In the genomic region with DNA sequence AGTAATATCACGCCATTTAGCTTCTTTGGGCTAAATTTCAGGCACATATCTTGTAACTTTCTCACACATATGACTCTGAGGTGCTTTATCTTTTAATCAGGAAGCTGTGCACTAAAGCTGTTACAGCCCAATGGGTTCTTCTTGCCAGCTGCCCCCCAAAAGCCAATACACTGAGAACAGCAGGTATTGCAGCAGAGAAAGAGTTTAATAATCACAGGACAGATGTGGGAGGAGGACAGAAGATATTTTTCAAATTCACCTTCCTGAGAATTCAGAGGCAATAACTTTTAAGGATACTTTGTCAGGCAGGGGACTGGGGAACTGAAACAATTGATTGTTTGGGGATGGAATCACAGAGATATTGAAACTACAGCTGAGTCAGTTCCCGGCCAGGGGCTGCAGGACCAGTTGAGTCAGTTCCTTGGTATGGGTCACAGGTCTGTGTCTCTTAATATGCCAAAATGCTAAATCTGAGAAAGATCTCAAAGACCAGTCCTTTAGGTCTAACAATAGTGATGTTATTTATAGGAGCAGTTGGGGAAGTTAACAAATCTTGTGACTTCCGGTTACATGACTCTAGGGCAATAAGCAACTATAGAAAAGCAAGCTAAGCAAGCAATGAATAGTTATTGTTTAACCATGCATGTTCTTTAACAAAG, we compare ENCODE assay signal across 11 cellular contexts. TPM values are rescaled to one million over a fixed set of nuclear protein-coding genes. Genes with fewer than 3 reads are reported as not detected.
DNase-seq lines count a peak whose midpoint lies in the region; ATAC-seq and TF ChIP-seq lines count a peak whose summit lies in the region.
"Had no signal": no experiment of that assay in that cellular context is flagged by ENCODE, and none has a peak within 500 bp of the region (broad histone marks: within the 10 kb centered on the region; RNA-seq: fewer than 3 reads in every experiment).

No MANE protein-coding gene starts in this region.

- no peak overlapping the region for H3K27ac ChIP-seq in right cardiac atrium (ENCODE audit: low read length)
- H3K27ac ChIP-seq: SJCRH30 had no signal

- TF ChIP-seq CTCF in natural killer cell (IDR thresholded peaks at IDR 0.05) = no peak

- H3K27me3 ChIP-seq in right cardiac atrium (ENCODE audit: control insufficient read depth, insufficient read depth) = no peaks in the 10 kb centered on the region
- H3K27me3 ChIP-seq: SJCRH30 had no signal

- H3K27me3 Mint-ChIP-seq in natural killer cell treated with Interleukin-12 subunit alpha and Interleukin-12 subunit beta and Interleukin-15 and Interleukin-18, amount 100 ng/mL, for 72 hours = peaks cover 0 to 2% of the 10 kb centered on the region in 2 donors
- H3K27me3 Mint-ChIP-seq in natural killer cell (ENCODE audit: low read depth in 2 of 2) = peaks cover 4 to 8% of the 10 kb centered on the region in 2 donors
- peaks cover under 1 to 4% of the 10 kb centered on the region in 2 donors for H3K27me3 Mint-ChIP-seq in stimulated activated naive B cell treated with anti-CD40 and anti-IgM and Interleukin-4, amounts not matched to agents 10 μg/mL and 1 μg/mL and 100 μg/mL, for 72 hours

- H3K4me3 ChIP-seq in right cardiac atrium (ENCODE audit: low read length) = no peak overlapping the region
- H3K4me3 ChIP-seq: SJCRH30 had no signal

- DNase-seq in natural killer cell treated with Interleukin-12 subunit alpha and Interleukin-12 subunit beta and Interleukin-15 and Interleukin-18, amount 100 ng/mL, for 72 hours (ENCODE audit: low spot score) = no peak
- DNase-seq in natural killer cell = no peak
- DNase-seq in stimulated activated naive B cell treated with anti-CD40 and anti-IgM and Interleukin-4, amounts not matched to agents 10 μg/mL and 1 μg/mL and 100 μg/mL, for 72 hours = peak; percentile 17
- no peak for DNase-seq in NCI-H774 (lab: John Stamatoyannopoulos, UW)
- no peak for DNase-seq in activated effector memory CD4-positive, alpha-beta T cell treated with Interleukin-2 at 50 U/mL for 16 hours
- no peak for DNase-seq in right cardiac atrium
- DNase-seq: activated CD4-positive, alpha-beta T cell treated with anti-CD3 and anti-CD28 coated beads, Interleukin-2, amount 50 U/mL, for 1 hour; NCI-H2081 treated with DMSO at 0.1 percent for 48 hours; SJCRH30 had no signal

- peaks cover 4% of the 10 kb centered on the region for H3K9me3 Mint-ChIP-seq in natural killer cell treated with Interleukin-12 subunit alpha and Interleukin-12 subunit beta and Interleukin-15 and Interleukin-18, amount 100 ng/mL, for 72 hours
- H3K9me3 Mint-ChIP-seq in natural killer cell = peaks cover 0 to 5% of the 10 kb centered on the region in 2 donors
- peaks cover 0 to 5% of the 10 kb centered on the region in 2 donors for H3K9me3 Mint-ChIP-seq in stimulated activated naive B cell treated with anti-CD40 and anti-IgM and Interleukin-4, amounts not matched to agents 10 μg/mL and 1 μg/mL and 100 μg/mL, for 72 hours

- H3K27ac Mint-ChIP-seq in natural killer cell treated with Interleukin-12 subunit alpha and Interleukin-12 subunit beta and Interleukin-15 and Interleukin-18, amount 100 ng/mL, for 72 hours = peak overlapping the region in 1 of 2 donors; percentile 15
- no peak overlapping the region for H3K27ac Mint-ChIP-seq in natural killer cell
- no peak overlapping the region for H3K27ac Mint-ChIP-seq in stimulated activated naive B cell treated with anti-CD40 and anti-IgM and Interleukin-4, amounts not matched to agents 10 μg/mL and 1 μg/mL and 100 μg/mL, for 72 hours

- H3K9me3 ChIP-seq in right cardiac atrium (ENCODE audit: control insufficient read depth, low read length) = no peaks in the 10 kb centered on the region

- no peaks in the 10 kb centered on the region for H3K4me1 ChIP-seq in right cardiac atrium (ENCODE audit: control insufficient read depth, insufficient read depth, low read length)

- intact Hi-C loops in natural killer cell (cut with micrococcal nuclease) (no loop called here), right cardiac atrium (cut with DNase I) (no loop called here)

- H3K4me1 Mint-ChIP-seq in natural killer cell treated with Interleukin-12 subunit alpha and Interleukin-12 subunit beta and Interleukin-15 and Interleukin-18, amount 100 ng/mL, for 72 hours (ENCODE audit: low read depth in 2 of 2) = peaks cover 0 to 19% of the 10 kb centered on the region in 2 donors
- peaks cover 8 to 9% of the 10 kb centered on the region in 2 donors for H3K4me1 Mint-ChIP-seq in natural killer cell
- peaks cover 8 to 29% of the 10 kb centered on the region in 2 donors for H3K4me1 Mint-ChIP-seq in stimulated activated naive B cell treated with anti-CD40 and anti-IgM and Interleukin-4, amounts not matched to agents 10 μg/mL and 1 μg/mL and 100 μg/mL, for 72 hours

- WGBS in right cardiac atrium = 77% methylated on average over 3 of the region's 3 CpGs

- H3K4me3 Mint-ChIP-seq in natural killer cell treated with Interleukin-12 subunit alpha and Interleukin-12 subunit beta and Interleukin-15 and Interleukin-18, amount 100 ng/mL, for 72 hours = peak overlapping the region; percentile 28
- no peak overlapping the region for H3K4me3 Mint-ChIP-seq in natural killer cell
- no peak overlapping the region for H3K4me3 Mint-ChIP-seq in stimulated activated naive B cell treated with anti-CD40 and anti-IgM and Interleukin-4, amounts not matched to agents 10 μg/mL and 1 μg/mL and 100 μg/mL, for 72 hours

- peaks cover 6% of the 10 kb centered on the region for H3K36me3 Mint-ChIP-seq in natural killer cell treated with Interleukin-12 subunit alpha and Interleukin-12 subunit beta and Interleukin-15 and Interleukin-18, amount 100 ng/mL, for 72 hours
- H3K36me3 Mint-ChIP-seq in natural killer cell = peaks cover 5% of the 10 kb centered on the region
- peaks cover 3% of the 10 kb centered on the region in 2 donors for H3K36me3 Mint-ChIP-seq in stimulated activated naive B cell treated with anti-CD40 and anti-IgM and Interleukin-4, amounts not matched to agents 10 μg/mL and 1 μg/mL and 100 μg/mL, for 72 hours

- ATAC-seq in natural killer cell treated with Interleukin-12 subunit alpha and Interleukin-12 subunit beta and Interleukin-15 and Interleukin-18, amount 100 ng/mL, for 72 hours = peak in 1 of 2 donors; percentile 82
- ATAC-seq in natural killer cell (no peak), HG02571 (IDR thresholded peaks at IDR 0.05; ENCODE audit: unreplicated experiment) (peak; percentile 62), HG03439 (IDR thresholded peaks at IDR 0.05; ENCODE audit: unreplicated experiment) (peak; percentile 84), right cardiac atrium (no peak)
- ATAC-seq in stimulated activated naive B cell treated with anti-CD40 and anti-IgM and Interleukin-4, amounts not matched to agents 10 μg/mL and 1 μg/mL and 100 μg/mL, for 72 hours (replicated peaks) = peak; percentile 89 to 90

RNA-seq across cellular contexts. Expression of a gene that starts 28.1 kb away (rescaled TPM):
- 1 to 10 TPM in 1 of 2 donors, not detected in 1; 1.8 TPM for total RNA-seq in natural killer cell treated with Interleukin-12 subunit alpha and Interleukin-12 subunit beta and Interleukin-15 and Interleukin-18, amount 100 ng/mL, for 72 hours
- total RNA-seq in natural killer cell (not detected), right cardiac atrium (1 to 10 TPM; 1.1 to 3.6 (median 2.1) TPM)
- polyA plus RNA-seq in right cardiac atrium = 2.3 TPM

Comparison
In these comparisons a context has a peak if more than half of its experiments do, and no peak if none do; other contexts are left out.
1. ATAC-seq: peak in HG02571 (single experiment), HG03439 (single experiment) and stimulated activated naive B cell treated with anti-CD40 and anti-IgM and Interleukin-4, amounts not matched to agents 10 μg/mL and 1 μg/mL and 100 μg/mL, for 72 hours (2 of 2); none in natural killer cell (0 of 3) and right cardiac atrium (0 of 2).